Comparison of ENCODE assay signal across 1 cellular context in the genomic region with DNA sequence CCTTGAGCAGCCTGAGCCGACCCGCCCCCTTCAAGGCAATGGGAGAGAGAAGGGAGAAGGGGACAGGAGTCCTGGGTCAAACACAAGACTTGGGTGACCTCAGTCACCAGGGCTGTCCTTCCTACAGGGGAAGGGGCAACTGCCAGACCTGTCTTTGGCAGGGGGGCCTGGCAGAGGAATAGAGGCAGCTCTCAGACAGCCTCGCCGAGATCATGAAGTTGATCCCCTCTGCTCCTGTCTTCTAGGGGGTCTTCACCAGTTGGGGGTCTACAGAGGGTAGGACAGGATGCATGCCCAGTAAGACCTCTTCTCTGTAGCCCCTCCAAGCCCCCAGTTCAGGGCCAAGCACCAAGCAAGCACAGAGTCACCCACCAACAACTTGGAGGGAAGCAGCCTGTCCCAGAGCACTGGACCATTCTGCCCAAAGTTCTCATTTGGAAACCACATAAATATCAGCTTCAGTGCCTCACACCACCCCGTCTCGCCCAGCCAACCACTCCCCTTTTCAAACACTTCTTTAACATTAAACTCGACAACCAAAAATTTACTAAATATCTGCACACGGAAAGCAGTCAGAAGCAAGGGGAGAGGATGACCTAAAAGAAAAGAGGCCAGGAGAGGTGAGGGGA.
TF ChIP-seq lines count a peak whose summit lies in the region.

No MANE protein-coding gene starts in this region.

TF ChIP-seq in IMR-90, 13 proteins besides CTCF, POLR2A, EP300 and RAD21:
- TF ChIP-seq MAZ (IDR thresholded peaks at IDR 0.05; ENCODE audit: borderline replicate concordance, low read depth, low read length) (no peak), MAFK (IDR thresholded peaks at IDR 0.05; ENCODE audit: low read depth, low read length) (no peak), RFX5 (IDR thresholded peaks at IDR 0.05; ENCODE audit: low read depth, low read length) (no peak), CEBPB (IDR thresholded peaks at IDR 0.05; ENCODE audit: low read depth, low read length) (no peak), RCOR1 (IDR thresholded peaks at IDR 0.05; ENCODE audit: insufficient replicate concordance, low read length) (no peak), BHLHE40 (IDR thresholded peaks at IDR 0.05; ENCODE audit: low read depth, low read length) (no peak), CHD1 (IDR thresholded peaks at IDR 0.05; ENCODE audit: low read depth, low read length) (no peak), NFE2L2 (IDR thresholded peaks at IDR 0.05; ENCODE audit: low read depth, low read length) (no peak), MXI1 (IDR thresholded peaks at IDR 0.05; ENCODE audit: borderline replicate concordance, low read depth, low read length) (no peak), FOS (IDR thresholded peaks at IDR 0.05; ENCODE audit: low read depth, low read length) (no peak), SMC3 (IDR thresholded peaks at IDR 0.05; ENCODE audit: low read depth, low read length) (no peak)
- TF ChIP-seq, protein P1, sequence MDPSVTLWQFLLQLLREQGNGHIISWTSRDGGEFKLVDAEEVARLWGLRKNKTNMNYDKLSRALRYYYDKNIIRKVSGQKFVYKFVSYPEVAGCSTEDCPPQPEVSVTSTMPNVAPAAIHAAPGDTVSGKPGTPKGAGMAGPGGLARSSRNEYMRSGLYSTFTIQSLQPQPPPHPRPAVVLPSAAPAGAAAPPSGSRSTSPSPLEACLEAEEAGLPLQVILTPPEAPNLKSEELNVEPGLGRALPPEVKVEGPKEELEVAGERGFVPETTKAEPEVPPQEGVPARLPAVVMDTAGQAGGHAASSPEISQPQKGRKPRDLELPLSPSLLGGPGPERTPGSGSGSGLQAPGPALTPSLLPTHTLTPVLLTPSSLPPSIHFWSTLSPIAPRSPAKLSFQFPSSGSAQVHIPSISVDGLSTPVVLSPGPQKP (IDR thresholded peaks at IDR 0.05; ENCODE audit: borderline replicate concordance, low read depth, low read length), result no peak
- TF ChIP-seq, protein P2, sequence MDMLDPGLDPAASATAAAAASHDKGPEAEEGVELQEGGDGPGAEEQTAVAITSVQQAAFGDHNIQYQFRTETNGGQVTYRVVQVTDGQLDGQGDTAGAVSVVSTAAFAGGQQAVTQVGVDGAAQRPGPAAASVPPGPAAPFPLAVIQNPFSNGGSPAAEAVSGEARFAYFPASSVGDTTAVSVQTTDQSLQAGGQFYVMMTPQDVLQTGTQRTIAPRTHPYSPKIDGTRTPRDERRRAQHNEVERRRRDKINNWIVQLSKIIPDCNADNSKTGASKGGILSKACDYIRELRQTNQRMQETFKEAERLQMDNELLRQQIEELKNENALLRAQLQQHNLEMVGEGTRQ (IDR thresholded peaks at IDR 0.05; ENCODE audit: low read depth, low read length), result no peak
